Comparison of ENCODE assay signal across 15 cellular contexts in genomic region chr11:67280791-67281551, GRCh38. TPM values are rescaled to one million over a fixed set of nuclear protein-coding genes. Genes with fewer than 3 reads are reported as not detected.
DNase-seq lines count a peak whose midpoint lies in the region; ATAC-seq and TF ChIP-seq lines count a peak whose summit lies in the region.
"Had no signal": no experiment of that assay in that cellular context is flagged by ENCODE, and none has a peak within 500 bp of the region (broad histone marks: within the 10 kb centered on the region; RNA-seq: fewer than 3 reads in every experiment).

No MANE protein-coding gene starts in this region.

- CTCF ChIA-PET in PC-3 (lab: Charles Lee): no interaction called here

- H3F3A ChIP-seq in PC-3 (ENCODE audit: low read length, unreplicated experiment): no peaks in the 10 kb centered on the region

- ATAC-seq in right cardiac atrium (no peak), PC-3 (no peak), HG03342 (IDR thresholded peaks at IDR 0.05; ENCODE audit: unreplicated experiment) (no peak)
- ATAC-seq: activated CD8-positive, alpha-beta T cell treated with anti-CD3 and anti-CD28 coated beads for 36 hours; left lobe of liver had no signal

- no peak overlapping the region for H3K4me3 Mint-ChIP-seq in CD14-positive monocyte
- H3K4me3 Mint-ChIP-seq: activated CD8-positive, alpha-beta T cell treated with anti-CD3 and anti-CD28 coated beads for 36 hours had no signal

- peaks cover 95% of the 10 kb centered on the region for H3K4me1 Mint-ChIP-seq in CD14-positive monocyte

- no peaks in the 10 kb centered on the region for H4K20me1 ChIP-seq in PC-3 (ENCODE audit: low read length)

- H3K36me3 ChIP-seq in Peyer's patch (peaks cover 0 to 81% (median 5%) of the 10 kb centered on the region in 3 donors), PC-3 (ENCODE audit: low read depth, low read length) (peaks cover 53% of the 10 kb centered on the region)
- H3K36me3 ChIP-seq: ovary had no signal

- H3K36me3 Mint-ChIP-seq in CD14-positive monocyte: peaks cover 68 to 93% of the 10 kb centered on the region in 2 donors

- H2AFZ ChIP-seq in PC-3 (ENCODE audit: low read length): no peak overlapping the region

- TF ChIP-seq CTCF in CD14-positive monocyte (IDR thresholded peaks at IDR 0.05) (no peak), Peyer's patch (IDR thresholded peaks at IDR 0.05) (no peak), PC-3 (conservative IDR thresholded peaks at IDR 0.05; ENCODE audit: low read depth, low read length) (no peak)

- H3K9me3 ChIP-seq in Peyer's patch (no peaks in the 10 kb centered on the region), right cardiac atrium (ENCODE audit: control insufficient read depth, low read length) (no peaks in the 10 kb centered on the region), PC-3 (ENCODE audit: low read length) (no peaks in the 10 kb centered on the region)
- H3K9me3 ChIP-seq: ovary had no signal

- no peak for TF ChIP-seq POLR2A in Peyer's patch (IDR thresholded peaks at IDR 0.05)

- intact Hi-C loops in CD14-positive monocyte (cut with micrococcal nuclease): no loop called here
- intact Hi-C loops in right cardiac atrium (cut with DNase I): no loop called here
- intact Hi-C loops in PC-3 (cut with micrococcal nuclease): no loop called here

- H3K9me2 ChIP-seq in PC-3 (replicated peaks; ENCODE audit: low read length): no peaks in the 10 kb centered on the region

- H3K27me3 ChIP-seq in Peyer's patch: no peaks in the 10 kb centered on the region
- H3K27me3 ChIP-seq in right cardiac atrium (ENCODE audit: control insufficient read depth, insufficient read depth): no peaks in the 10 kb centered on the region
- no peaks in the 10 kb centered on the region for H3K27me3 ChIP-seq in PC-3 (ENCODE audit: low read length)
- H3K27me3 ChIP-seq: ovary had no signal

- H3K27ac Mint-ChIP-seq in CD14-positive monocyte: peak overlapping the region; percentile 89 to 97 (median 94)

- POLR2A ChIA-PET in PC-3 (lab: Charles Lee; ENCODE audit: unreplicated experiment): no interaction called here

- WGBS in right cardiac atrium: 92% methylated on average over 31 of the region's 31 CpGs

- peaks cover 0 to 7% (median 4%) of the 10 kb centered on the region in 3 donors for H3K27me3 Mint-ChIP-seq in CD14-positive monocyte (ENCODE audit: low read depth in 3 of 3)
- H3K27me3 Mint-ChIP-seq: activated CD8-positive, alpha-beta T cell treated with anti-CD3 and anti-CD28 coated beads for 36 hours; CD8-positive, alpha-beta memory T cell had no signal

- peaks cover 12% of the 10 kb centered on the region for H3K79me2 ChIP-seq in PC-3 (ENCODE audit: low read length)

- peaks cover 4 to 49% (median 37%) of the 10 kb centered on the region in 4 donors for H3K4me1 ChIP-seq in Peyer's patch
- H3K4me1 ChIP-seq in right cardiac atrium (ENCODE audit: control insufficient read depth, insufficient read depth, low read length): peaks cover 9% of the 10 kb centered on the region
- no peaks in the 10 kb centered on the region for H3K4me1 ChIP-seq in PC-3 (ENCODE audit: insufficient read depth, low read length)

- H3K27ac ChIP-seq in Peyer's patch: peak overlapping the region in 2 of 4 donors; percentile 57 to 93
- no peak overlapping the region for H3K27ac ChIP-seq in right cardiac atrium (ENCODE audit: low read length)
- peak overlapping the region in 15 of 21 experiments; percentile 31 to 100 (median 93) for H3K27ac ChIP-seq in skin epidermis
- H3K27ac ChIP-seq in PC-3 (ENCODE audit: low read length): no peak overlapping the region
- H3K27ac ChIP-seq: ovary had no signal

- H3K4me3 ChIP-seq in Peyer's patch (no peak overlapping the region), right cardiac atrium (ENCODE audit: low read length) (no peak overlapping the region), skin epidermis (no peak overlapping the region), PC-3 (ENCODE audit: low read length) (no peak overlapping the region)
- H3K4me3 ChIP-seq: ovary had no signal

- no peak overlapping the region for H3K4me2 ChIP-seq in PC-3 (ENCODE audit: low read length)

- H3K9me3 Mint-ChIP-seq in CD14-positive monocyte: peaks cover 0 to 3% (median 2%) of the 10 kb centered on the region in 7 donors
- H3K9me3 Mint-ChIP-seq: activated CD8-positive, alpha-beta T cell treated with anti-CD3 and anti-CD28 coated beads for 36 hours had no signal

- DNase-seq in CD14-positive monocyte (ENCODE audit: low spot score) (peak; percentile 32), Peyer's patch (peak in 2 of 3 donors; percentile 44 to 47), right cardiac atrium (peak; percentile 19 to 65 (median 60)), PC-3 (no peak), midbrain (lab: John Stamatoyannopoulos, UW) (no peak)
- DNase-seq: activated CD8-positive, alpha-beta T cell treated with anti-CD3 and anti-CD28 coated beads for 36 hours; cerebellar nuclear complex; erythroblast; NCI-H2029; stimulated activated CD8-positive, alpha-beta memory T cell treated with anti-CD3 and anti-CD28 coated beads, Interleukin-4, amount 100 ng/mL, for 48 hours had no signal

- BruUV-seq in PC-3 (replicated peaks; lab: Mats Ljungman, UMichigan): no TSS peak

- no peak overlapping the region for H3K9ac ChIP-seq in PC-3 (ENCODE audit: low read length)

RNA-seq across cellular contexts. Expression of gene ANKRD13D, which starts 8.1 kb away (rescaled TPM):
- 10 to 100 TPM in 1 of 2 donors, 1 to 10 TPM in 1; 9.1 to 10.3 TPM for polyA plus RNA-seq in CD14-positive monocyte
- 10 to 100 TPM; 25.4 to 97.4 (median 41.5) TPM for total RNA-seq in Peyer's patch
- total RNA-seq in right cardiac atrium: 10 to 100 TPM; 20.0 to 25.3 (median 22.8) TPM
- 18.0 TPM for polyA plus RNA-seq in right cardiac atrium
- total RNA-seq in PC-3 (2014; rRNA removed): 58.9 and 63.9 TPM in 2 replicates

RNA-seq across cellular contexts. Expression of gene GRK2, which starts 14.7 kb away (rescaled TPM):
- 10 to 100 TPM; 34.9 to 43.0 TPM for polyA plus RNA-seq in CD14-positive monocyte
- 100 to 1,000 TPM; 103 to 276 (median 163) TPM for total RNA-seq in Peyer's patch
- total RNA-seq in right cardiac atrium: 10 to 100 TPM; 50.4 to 56.5 (median 52.5) TPM
- polyA plus RNA-seq in right cardiac atrium: 56.6 TPM
- total RNA-seq in PC-3 (2014; rRNA removed): 103 TPM in 2 replicates

RNA-seq across cellular contexts. Expression of gene SSH3, which starts 22.4 kb away (rescaled TPM):
- polyA plus RNA-seq in CD14-positive monocyte: 1 to 10 TPM; 3.6 to 5.8 TPM
- total RNA-seq in Peyer's patch: 100 to 1,000 TPM in 2 of 4 donors, 10 to 100 TPM in 2; 55.9 to 128 (median 99.9) TPM
- total RNA-seq in right cardiac atrium: 10 to 100 TPM; 23.9 to 25.9 (median 25.1) TPM
- 14.9 TPM for polyA plus RNA-seq in right cardiac atrium
- 35.1 and 52.4 TPM in 2 replicates for total RNA-seq in PC-3 (2014; rRNA removed)

Comparison
In these comparisons a context has a peak if more than half of its experiments do, and no peak if none do; other contexts are left out.
1. DNase-seq: peak in CD14-positive monocyte (single experiment), Peyer's patch (2 of 3) and right cardiac atrium (3 of 3); none in PC-3 (single experiment) and midbrain (single experiment).
2. H3K27ac ChIP-seq: peak in skin epidermis (15 of 21); none in right cardiac atrium (single experiment) and PC-3 (single experiment).